Comparison of ENCODE assay signal across 8 cellular contexts in the genomic region with DNA sequence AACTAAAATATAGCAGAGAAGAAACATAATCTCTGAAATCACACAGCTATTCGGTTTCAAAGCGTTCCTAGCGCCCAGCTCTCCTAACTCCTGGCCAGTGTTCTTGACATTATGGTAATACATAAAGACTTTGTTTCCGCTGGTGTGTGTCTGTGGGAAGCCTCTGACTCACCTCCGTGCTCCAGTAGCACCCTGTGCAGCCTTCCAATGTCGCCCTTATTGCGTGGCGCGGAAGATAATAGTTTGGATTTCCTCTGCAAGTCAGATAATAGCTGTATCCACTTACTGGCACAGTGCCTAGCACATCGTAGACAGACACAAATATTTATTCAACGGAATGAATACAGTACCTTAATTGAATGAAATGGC. TPM values are rescaled to one million over a fixed set of nuclear protein-coding genes. Genes with fewer than 3 reads are reported as not detected.
A peak's percentile ranks its signal among the peaks of the same experiment; 100 is the strongest.
DNase-seq lines count a peak whose midpoint lies in the region; ATAC-seq and TF ChIP-seq lines count a peak whose summit lies in the region.

No MANE protein-coding gene starts in this region.

- H3K4me3 Mint-ChIP-seq in WTC11: peak overlapping the region; percentile 95
- H3K4me3 Mint-ChIP-seq in natural killer cell treated with Interleukin-12 subunit alpha and Interleukin-12 subunit beta and Interleukin-15 and Interleukin-18, amount 100 ng/mL, for 72 hours: peak overlapping the region; percentile 97

- no peaks in the 10 kb centered on the region for H3K9me3 Mint-ChIP-seq in WTC11
- H3K9me3 Mint-ChIP-seq in natural killer cell treated with Interleukin-12 subunit alpha and Interleukin-12 subunit beta and Interleukin-15 and Interleukin-18, amount 100 ng/mL, for 72 hours: no peaks in the 10 kb centered on the region

- no peaks in the 10 kb centered on the region for H3K4me1 Mint-ChIP-seq in WTC11
- H3K4me1 Mint-ChIP-seq in natural killer cell treated with Interleukin-12 subunit alpha and Interleukin-12 subunit beta and Interleukin-15 and Interleukin-18, amount 100 ng/mL, for 72 hours (ENCODE audit: low read depth in 2 of 2): peaks cover 10 to 18% of the 10 kb centered on the region in 2 donors

- POLR2A ChIA-PET in WTC11 (lab: Charles Lee): interaction anchor here (1.1 to 1.3 kb wide), 2 partner anchors 30 to 53 kb away, joined by 3 to 8 read pairs; no protein-coding TSS in a partner anchor

- no peaks in the 10 kb centered on the region for H3K27me3 ChIP-seq in KMS-11 (ENCODE audit: insufficient read depth, low read depth)

- H3K36me3 ChIP-seq in KMS-11 (ENCODE audit: insufficient read depth): no peaks in the 10 kb centered on the region

- H2AFZ ChIP-seq in KMS-11 (ENCODE audit: low read depth): peak overlapping the region; percentile 81; the same call in 1 of the 2 replicates

- H4K20me1 ChIP-seq in KMS-11 (ENCODE audit: insufficient read depth): no peaks in the 10 kb centered on the region

- peaks cover 29% of the 10 kb centered on the region for H3K27me3 Mint-ChIP-seq in WTC11 (ENCODE audit: low read depth)
- H3K27me3 Mint-ChIP-seq in natural killer cell treated with Interleukin-12 subunit alpha and Interleukin-12 subunit beta and Interleukin-15 and Interleukin-18, amount 100 ng/mL, for 72 hours: peaks cover 3 to 10% of the 10 kb centered on the region in 2 donors

- H3K36me3 Mint-ChIP-seq in WTC11: peaks cover 28% of the 10 kb centered on the region
- peaks cover 26% of the 10 kb centered on the region for H3K36me3 Mint-ChIP-seq in natural killer cell treated with Interleukin-12 subunit alpha and Interleukin-12 subunit beta and Interleukin-15 and Interleukin-18, amount 100 ng/mL, for 72 hours

- peak overlapping the region; percentile 43 for H3K4me3 ChIP-seq in KMS-11 (IDR thresholded peaks at IDR 0.05; ENCODE audit: insufficient read depth, low read depth, low read length)

- peaks cover 15% of the 10 kb centered on the region for H3K79me2 ChIP-seq in KMS-11 (ENCODE audit: insufficient read depth, low read depth)

- H3K27ac Mint-ChIP-seq in WTC11: peak overlapping the region; percentile 93
- peak overlapping the region; percentile 90 to 92 for H3K27ac Mint-ChIP-seq in natural killer cell treated with Interleukin-12 subunit alpha and Interleukin-12 subunit beta and Interleukin-15 and Interleukin-18, amount 100 ng/mL, for 72 hours

- peaks cover 13% of the 10 kb centered on the region for H3K4me1 ChIP-seq in KMS-11 (ENCODE audit: low read depth, poor library complexity, severe bottlenecking)

- peak; percentile 32 for DNase-seq in NCI-H82 (lab: John Stamatoyannopoulos, UW)
- no peak for DNase-seq in NCI-H82 treated with DMSO at 0.1 percent for 48 hours (lab: John Stamatoyannopoulos, UW; ENCODE audit: unreplicated experiment)
- no peak for DNase-seq in WTC11 (ENCODE audit: low spot score)
- DNase-seq in epithelial cell of prostate (ENCODE audit: low read depth, low spot score): peak; percentile 24
- DNase-seq in natural killer cell treated with Interleukin-12 subunit alpha and Interleukin-12 subunit beta and Interleukin-15 and Interleukin-18, amount 100 ng/mL, for 72 hours (ENCODE audit: low spot score): no peak

- peak overlapping the region; percentile 69 for H3K4me2 ChIP-seq in KMS-11

- no peak for TF ChIP-seq CTCF in KMS-11 (conservative IDR thresholded peaks at IDR 0.05; ENCODE audit: low read depth, low read length)
- no peak for TF ChIP-seq CTCF in WTC11 (IDR thresholded peaks at IDR 0.05)

- ATAC-seq in WTC11 (no peak), GM21515 (IDR thresholded peaks at IDR 0.05; ENCODE audit: unreplicated experiment) (no peak), HG03469 (IDR thresholded peaks at IDR 0.05; ENCODE audit: unreplicated experiment) (no peak)
- peak in 1 of 2 donors; percentile 34 for ATAC-seq in natural killer cell treated with Interleukin-12 subunit alpha and Interleukin-12 subunit beta and Interleukin-15 and Interleukin-18, amount 100 ng/mL, for 72 hours

- peak overlapping the region; percentile 61 for H3K27ac ChIP-seq in KMS-11
- H3K27ac ChIP-seq in epithelial cell of prostate: peak overlapping the region; percentile 95

- H3K9ac ChIP-seq in KMS-11: peak overlapping the region; percentile 73

- CTCF ChIA-PET in WTC11 (lab: Charles Lee): interaction anchor here (2.1 to 3.0 kb wide), 2 partner anchors 30 to 44 kb away, joined by 8 to 27 read pairs; no protein-coding TSS in a partner anchor

TF ChIP-seq in WTC11, 78 proteins besides CTCF, POLR2A, EP300 and RAD21 (continues in another document):
- TF ChIP-seq, protein P1, sequence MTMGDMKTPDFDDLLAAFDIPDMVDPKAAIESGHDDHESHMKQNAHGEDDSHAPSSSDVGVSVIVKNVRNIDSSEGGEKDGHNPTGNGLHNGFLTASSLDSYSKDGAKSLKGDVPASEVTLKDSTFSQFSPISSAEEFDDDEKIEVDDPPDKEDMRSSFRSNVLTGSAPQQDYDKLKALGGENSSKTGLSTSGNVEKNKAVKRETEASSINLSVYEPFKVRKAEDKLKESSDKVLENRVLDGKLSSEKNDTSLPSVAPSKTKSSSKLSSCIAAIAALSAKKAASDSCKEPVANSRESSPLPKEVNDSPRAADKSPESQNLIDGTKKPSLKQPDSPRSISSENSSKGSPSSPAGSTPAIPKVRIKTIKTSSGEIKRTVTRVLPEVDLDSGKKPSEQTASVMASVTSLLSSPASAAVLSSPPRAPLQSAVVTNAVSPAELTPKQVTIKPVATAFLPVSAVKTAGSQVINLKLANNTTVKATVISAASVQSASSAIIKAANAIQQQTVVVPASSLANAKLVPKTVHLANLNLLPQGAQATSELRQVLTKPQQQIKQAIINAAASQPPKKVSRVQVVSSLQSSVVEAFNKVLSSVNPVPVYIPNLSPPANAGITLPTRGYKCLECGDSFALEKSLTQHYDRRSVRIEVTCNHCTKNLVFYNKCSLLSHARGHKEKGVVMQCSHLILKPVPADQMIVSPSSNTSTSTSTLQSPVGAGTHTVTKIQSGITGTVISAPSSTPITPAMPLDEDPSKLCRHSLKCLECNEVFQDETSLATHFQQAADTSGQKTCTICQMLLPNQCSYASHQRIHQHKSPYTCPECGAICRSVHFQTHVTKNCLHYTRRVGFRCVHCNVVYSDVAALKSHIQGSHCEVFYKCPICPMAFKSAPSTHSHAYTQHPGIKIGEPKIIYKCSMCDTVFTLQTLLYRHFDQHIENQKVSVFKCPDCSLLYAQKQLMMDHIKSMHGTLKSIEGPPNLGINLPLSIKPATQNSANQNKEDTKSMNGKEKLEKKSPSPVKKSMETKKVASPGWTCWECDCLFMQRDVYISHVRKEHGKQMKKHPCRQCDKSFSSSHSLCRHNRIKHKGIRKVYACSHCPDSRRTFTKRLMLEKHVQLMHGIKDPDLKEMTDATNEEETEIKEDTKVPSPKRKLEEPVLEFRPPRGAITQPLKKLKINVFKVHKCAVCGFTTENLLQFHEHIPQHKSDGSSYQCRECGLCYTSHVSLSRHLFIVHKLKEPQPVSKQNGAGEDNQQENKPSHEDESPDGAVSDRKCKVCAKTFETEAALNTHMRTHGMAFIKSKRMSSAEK (CRISPR knock-in tag; IDR thresholded peaks at IDR 0.05; ENCODE audit: borderline replicate concordance): no peak
- TF ChIP-seq, protein P2, sequence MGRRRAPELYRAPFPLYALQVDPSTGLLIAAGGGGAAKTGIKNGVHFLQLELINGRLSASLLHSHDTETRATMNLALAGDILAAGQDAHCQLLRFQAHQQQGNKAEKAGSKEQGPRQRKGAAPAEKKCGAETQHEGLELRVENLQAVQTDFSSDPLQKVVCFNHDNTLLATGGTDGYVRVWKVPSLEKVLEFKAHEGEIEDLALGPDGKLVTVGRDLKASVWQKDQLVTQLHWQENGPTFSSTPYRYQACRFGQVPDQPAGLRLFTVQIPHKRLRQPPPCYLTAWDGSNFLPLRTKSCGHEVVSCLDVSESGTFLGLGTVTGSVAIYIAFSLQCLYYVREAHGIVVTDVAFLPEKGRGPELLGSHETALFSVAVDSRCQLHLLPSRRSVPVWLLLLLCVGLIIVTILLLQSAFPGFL (CRISPR knock-in tag; IDR thresholded peaks at IDR 0.05; ENCODE audit: borderline replicate concordance): no peak
- no peak for TF ChIP-seq ZNF671 (CRISPR knock-in tag; IDR thresholded peaks at IDR 0.05)
- TF ChIP-seq, protein P3, sequence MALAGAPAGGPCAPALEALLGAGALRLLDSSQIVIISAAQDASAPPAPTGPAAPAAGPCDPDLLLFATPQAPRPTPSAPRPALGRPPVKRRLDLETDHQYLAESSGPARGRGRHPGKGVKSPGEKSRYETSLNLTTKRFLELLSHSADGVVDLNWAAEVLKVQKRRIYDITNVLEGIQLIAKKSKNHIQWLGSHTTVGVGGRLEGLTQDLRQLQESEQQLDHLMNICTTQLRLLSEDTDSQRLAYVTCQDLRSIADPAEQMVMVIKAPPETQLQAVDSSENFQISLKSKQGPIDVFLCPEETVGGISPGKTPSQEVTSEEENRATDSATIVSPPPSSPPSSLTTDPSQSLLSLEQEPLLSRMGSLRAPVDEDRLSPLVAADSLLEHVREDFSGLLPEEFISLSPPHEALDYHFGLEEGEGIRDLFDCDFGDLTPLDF (CRISPR knock-in tag; IDR thresholded peaks at IDR 0.05): no peak
- TF ChIP-seq, protein P4, sequence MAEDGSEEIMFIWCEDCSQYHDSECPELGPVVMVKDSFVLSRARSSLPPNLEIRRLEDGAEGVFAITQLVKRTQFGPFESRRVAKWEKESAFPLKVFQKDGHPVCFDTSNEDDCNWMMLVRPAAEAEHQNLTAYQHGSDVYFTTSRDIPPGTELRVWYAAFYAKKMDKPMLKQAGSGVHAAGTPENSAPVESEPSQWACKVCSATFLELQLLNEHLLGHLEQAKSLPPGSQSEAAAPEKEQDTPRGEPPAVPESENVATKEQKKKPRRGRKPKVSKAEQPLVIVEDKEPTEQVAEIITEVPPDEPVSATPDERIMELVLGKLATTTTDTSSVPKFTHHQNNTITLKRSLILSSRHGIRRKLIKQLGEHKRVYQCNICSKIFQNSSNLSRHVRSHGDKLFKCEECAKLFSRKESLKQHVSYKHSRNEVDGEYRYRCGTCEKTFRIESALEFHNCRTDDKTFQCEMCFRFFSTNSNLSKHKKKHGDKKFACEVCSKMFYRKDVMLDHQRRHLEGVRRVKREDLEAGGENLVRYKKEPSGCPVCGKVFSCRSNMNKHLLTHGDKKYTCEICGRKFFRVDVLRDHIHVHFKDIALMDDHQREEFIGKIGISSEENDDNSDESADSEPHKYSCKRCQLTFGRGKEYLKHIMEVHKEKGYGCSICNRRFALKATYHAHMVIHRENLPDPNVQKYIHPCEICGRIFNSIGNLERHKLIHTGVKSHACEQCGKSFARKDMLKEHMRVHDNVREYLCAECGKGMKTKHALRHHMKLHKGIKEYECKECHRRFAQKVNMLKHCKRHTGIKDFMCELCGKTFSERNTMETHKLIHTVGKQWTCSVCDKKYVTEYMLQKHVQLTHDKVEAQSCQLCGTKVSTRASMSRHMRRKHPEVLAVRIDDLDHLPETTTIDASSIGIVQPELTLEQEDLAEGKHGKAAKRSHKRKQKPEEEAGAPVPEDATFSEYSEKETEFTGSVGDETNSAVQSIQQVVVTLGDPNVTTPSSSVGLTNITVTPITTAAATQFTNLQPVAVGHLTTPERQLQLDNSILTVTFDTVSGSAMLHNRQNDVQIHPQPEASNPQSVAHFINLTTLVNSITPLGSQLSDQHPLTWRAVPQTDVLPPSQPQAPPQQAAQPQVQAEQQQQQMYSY (CRISPR knock-in tag; IDR thresholded peaks at IDR 0.05): no peak

RNA-seq across cellular contexts. Expression of a gene that starts 0.6 kb away (rescaled TPM):
- 31.7 to 37.7 TPM (median 31.9 TPM) in 3 replicates for total RNA-seq in WTC11 (2021)
- total RNA-seq in natural killer cell treated with Interleukin-12 subunit alpha and Interleukin-12 subunit beta and Interleukin-15 and Interleukin-18, amount 100 ng/mL, for 72 hours: 10 to 100 TPM; 24.1 to 34.2 TPM

Comparison
In these comparisons a context has a peak if more than half of its experiments do, and no peak if none do; other contexts are left out.
1. DNase-seq: peak in NCI-H82 (single experiment) and epithelial cell of prostate (single experiment); none in NCI-H82 treated with DMSO at 0.1 percent for 48 hours (single experiment), WTC11 (single experiment) and natural killer cell treated with Interleukin-12 subunit alpha and Interleukin-12 subunit beta and Interleukin-15 and Interleukin-18, amount 100 ng/mL, for 72 hours (single experiment).